21 cellular contexts compared by ENCODE assay signal in genomic region chr4:119977135-119977534, GRCh38.
"Had no signal": no experiment of that assay in that cellular context is flagged by ENCODE, and none has a peak within 500 bp of the region (broad histone marks: within the 10 kb centered on the region; RNA-seq: fewer than 3 reads in every experiment).

No MANE protein-coding gene starts in this region.

- H3K9me3 ChIP-seq: colonic mucosa, left ventricle myocardium inferior, mucosa of descending colon, tibial nerve, uterus had no signal

- ATAC-seq: activated CD8-positive, alpha-beta memory T cell treated with anti-CD3 and anti-CD28 coated beads, Interleukin-2, amount 10 ng/mL, durations not matched to agents 7 days and 5 days; mucosa of descending colon; naive thymus-derived CD8-positive, alpha-beta T cell; SK-N-SH treated with all-trans-retinoic acid at 6 μM for 48 hours; T-cell had no signal

- H3K4me3 ChIP-seq: colonic mucosa, left ventricle myocardium inferior, mucosa of descending colon, tibial nerve, uterus had no signal

- H3K27ac ChIP-seq: colonic mucosa, left ventricle myocardium inferior, tibial nerve, uterus had no signal

- H3K4me1 ChIP-seq: colonic mucosa, left ventricle myocardium inferior, tibial nerve, uterus had no signal

- H3K27me3 ChIP-seq: colonic mucosa, tibial nerve, uterus had no signal

- DNase-seq: activated CD4-positive, alpha-beta memory T cell treated with anti-CD3 and anti-CD28 coated beads, Interleukin-2, amount 10 ng/mL, durations not matched to agents 7 days and 5 days; activated CD4-positive, alpha-beta T cell treated with anti-CD3 and anti-CD28 coated beads for 48 hours; activated CD4-positive, CD25-positive, alpha-beta regulatory T cell; activated CD8-positive, alpha-beta memory T cell treated with anti-CD3 and anti-CD28 coated beads, Interleukin-2, amount 10 ng/mL, durations not matched to agents 7 days and 5 days; activated naive CD4-positive, alpha-beta T cell; anterior cingulate cortex; caudate nucleus; colonic mucosa; erythroblast; left ventricle myocardium inferior; mucosa of descending colon; naive thymus-derived CD8-positive, alpha-beta T cell; stimulated activated CD4-positive, alpha-beta T cell treated with anti-CD3 and anti-CD28 coated beads, Interleukin-12 subunit alpha, Interleukin-12 subunit beta, amount 100 ng/mL, for 4 hours; stimulated activated CD4-positive, alpha-beta T cell treated with anti-CD3 and anti-CD28 coated beads, Interleukin-1b, Interleukin-23, amount 100 ng/mL, for 48 hours; stimulated activated CD8-positive, alpha-beta memory T cell treated with anti-CD3 and anti-CD28 coated beads, Interleukin-4, amount 100 ng/mL, for 48 hours; stimulated activated naive CD4-positive, alpha-beta T cell treated with Interleukin-2 at 50 U/mL for 16 hours; substantia nigra; T-cell; uterus had no signal

- H3K36me3 ChIP-seq: colonic mucosa, left ventricle myocardium inferior, tibial nerve, uterus had no signal
